8 cellular contexts compared by ENCODE assay signal in genomic region chr7:141702047-141702567, GRCh38. TPM values are rescaled to one million over a fixed set of nuclear protein-coding genes. Genes with fewer than 3 reads are reported as not detected.
A peak's percentile ranks its signal among the peaks of the same experiment; 100 is the strongest.
DNase-seq lines count a peak whose midpoint lies in the region; ATAC-seq and TF ChIP-seq lines count a peak whose summit lies in the region.

DENND11 (minus strand) TSS chr7:141702166; CDS start chr7:141702153, 13 bp downstream.

- TF ChIP-seq EP300 in Ishikawa (IDR thresholded peaks at IDR 0.05; ENCODE audit: borderline replicate concordance), result no peak

- TF ChIP-seq RAD21 in Ishikawa (IDR thresholded peaks at IDR 0.05; ENCODE audit: low read depth), result no peak

- peak; percentile 80 for ATAC-seq in GM21528 (IDR thresholded peaks at IDR 0.05; ENCODE audit: low FRiP score, unreplicated experiment)

- TF ChIP-seq CTCF in VCaP (conservative IDR thresholded peaks at IDR 0.05) (no peak), kidney epithelial cell (IDR thresholded peaks at IDR 0.05; ENCODE audit: insufficient read depth, low read length, poor library complexity, severe bottlenecking) (no peak)

- H3K27me3 ChIP-seq in kidney epithelial cell (ENCODE audit: control insufficient read depth, insufficient read depth, low read length), result no peaks in the 10 kb centered on the region

- H3K36me3 ChIP-seq in kidney epithelial cell (ENCODE audit: control insufficient read depth, insufficient read depth, low read length), result no peaks in the 10 kb centered on the region

- peak; percentile 59 for DNase-seq in G401 (ENCODE audit: low spot score)
- peak in 22 of 61 donors; percentile 15 to 70 (median 42) for DNase-seq in caudate nucleus (lab: John Stamatoyannopoulos, UW)
- no peak for DNase-seq in kidney epithelial cell (ENCODE audit: low read depth)
- peak; percentile 65 for DNase-seq in stimulated activated CD4-positive, alpha-beta T cell treated with anti-CD3 and anti-CD28 coated beads, Interleukin-15, amount 100 ng/mL, for 24 hours
- no peak for DNase-seq in cortex of kidney (lab: John Stamatoyannopoulos, UW)

- H3K27ac ChIP-seq in VCaP (peak within 1 kb of the TSS; percentile 92), caudate nucleus (ENCODE audit: low read depth, low read length) (peak within 1 kb of the TSS; percentile 91)

- peak within 1 kb of the TSS; percentile 59 for H3K4me3 ChIP-seq in kidney epithelial cell (ENCODE audit: low read depth, low read length)

- in situ Hi-C loops in G401 (cut with HindIII; ENCODE audit: low sequenced_read_pairs), result no loop called here

TF ChIP-seq in Ishikawa, 13 proteins besides CTCF, POLR2A, EP300 and RAD21:
- no peak for TF ChIP-seq YY1 (IDR thresholded peaks at IDR 0.05; ENCODE audit: low read depth)
- TF ChIP-seq CEBPB (IDR thresholded peaks at IDR 0.05), result peak; percentile 44; the same call in 1 of the 2 replicates

RNA-seq across cellular contexts. Expression of gene DENND11, which starts in this region (rescaled TPM):
- 1.7 and 3.3 TPM in 2 replicates for total RNA-seq in G401 (2014; rRNA removed; shearing (Covaris generic))
- total RNA-seq in kidney epithelial cell, result 17.0 and 18.9 TPM in 2 replicates

Comparison
In these comparisons a context has a peak if more than half of its experiments do, and no peak if none do; other contexts are left out.
1. DNase-seq: peak in G401 (single experiment) and stimulated activated CD4-positive, alpha-beta T cell treated with anti-CD3 and anti-CD28 coated beads, Interleukin-15, amount 100 ng/mL, for 24 hours (single experiment); none in kidney epithelial cell (single experiment) and cortex of kidney (single experiment).